ENCODE assay signal across 21 cellular contexts in the genomic region with DNA sequence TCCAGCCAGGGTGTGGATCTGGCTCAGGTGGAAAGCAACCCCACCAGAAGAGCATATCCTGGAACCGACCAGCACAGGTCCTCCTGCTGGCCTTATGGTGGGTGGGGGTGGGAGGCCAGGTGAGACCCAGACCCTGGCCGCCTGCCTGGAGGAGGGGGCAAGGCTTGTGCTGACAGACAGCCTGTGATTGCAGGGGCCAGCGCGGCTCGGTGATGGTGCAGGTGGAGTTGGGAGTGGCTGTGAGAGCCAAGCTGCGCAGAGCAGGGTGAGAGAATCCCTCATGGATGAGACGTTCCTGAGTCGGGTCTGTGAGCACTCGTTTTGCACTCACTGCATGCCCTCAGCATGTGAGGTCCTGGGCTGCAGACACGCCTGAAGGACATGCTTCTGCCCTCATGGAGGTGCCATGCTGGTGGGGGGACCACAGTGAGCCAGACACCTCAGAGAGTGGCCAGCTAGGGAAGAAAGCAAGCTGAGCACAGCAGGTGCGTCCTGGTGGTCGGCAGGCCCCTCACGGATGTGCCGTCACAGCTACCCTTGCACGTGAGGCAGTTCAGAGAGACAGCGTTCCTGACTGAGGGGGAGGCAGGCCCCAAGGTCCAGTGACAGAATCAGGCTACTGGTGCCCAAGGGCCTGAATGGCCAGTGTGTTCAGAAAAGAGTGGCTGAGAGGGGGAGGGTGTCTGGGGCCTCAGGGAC. TPM values are rescaled to one million over a fixed set of nuclear protein-coding genes. Genes with fewer than 3 reads are reported as not detected.
"Had no signal": no experiment of that assay in that cellular context is flagged by ENCODE, and none has a peak within 500 bp of the region (broad histone marks: within the 10 kb centered on the region; RNA-seq: fewer than 3 reads in every experiment).

No MANE protein-coding gene starts in this region.

- H3K36me3 Mint-ChIP-seq: immature natural killer cell; memory B cell; natural killer cell; stimulated activated effector memory CD8-positive, alpha-beta T cell treated with anti-CD3 and anti-CD28 coated beads, Interleukin-12 subunit alpha, Interleukin-12 subunit beta, amount 100 ng/mL, for 72 hours had no signal

- H3K36me3 ChIP-seq: prostate gland, sigmoid colon, stomach, thyroid gland had no signal

- H3K9me3 Mint-ChIP-seq: memory B cell; natural killer cell; stimulated activated effector memory CD8-positive, alpha-beta T cell treated with anti-CD3 and anti-CD28 coated beads, Interleukin-12 subunit alpha, Interleukin-12 subunit beta, amount 100 ng/mL, for 72 hours had no signal

- DNase-seq: dorsolateral prefrontal cortex; effector CD4-positive, alpha-beta T cell; islet precursor cell; left ventricle myocardium superior; natural killer cell; nucleus accumbens; sigmoid colon; stimulated activated CD4-positive, alpha-beta T cell treated with anti-CD3 and anti-CD28 coated beads, Interleukin-2, amount 100 ng/mL, for 24 hours; stimulated activated CD4-positive, alpha-beta T cell treated with anti-CD3 and anti-CD28 coated beads, Interleukin-4, amount 100 ng/mL, for 24 hours; stimulated activated naive CD4-positive, alpha-beta T cell treated with Interleukin-2 at 50 U/mL for 16 hours; stomach; thyroid gland; trophoblast cell had no signal

- H3K27ac Mint-ChIP-seq: memory B cell; natural killer cell; stimulated activated effector memory CD8-positive, alpha-beta T cell treated with anti-CD3 and anti-CD28 coated beads, Interleukin-12 subunit alpha, Interleukin-12 subunit beta, amount 100 ng/mL, for 72 hours had no signal

- H3K4me3 ChIP-seq: dorsolateral prefrontal cortex, lung, prostate gland, sigmoid colon, stomach, thyroid gland had no signal

- H3K4me3 Mint-ChIP-seq: immature natural killer cell; memory B cell; natural killer cell; stimulated activated effector memory CD8-positive, alpha-beta T cell treated with anti-CD3 and anti-CD28 coated beads, Interleukin-12 subunit alpha, Interleukin-12 subunit beta, amount 100 ng/mL, for 72 hours had no signal

- FAIRE-seq: colon, frontal cortex had no signal

- H3K4me1 ChIP-seq: prostate gland had no signal

- ATAC-seq: left ventricle myocardium superior; right cardiac atrium; stimulated activated effector memory CD8-positive, alpha-beta T cell treated with anti-CD3 and anti-CD28 coated beads, Interleukin-12 subunit alpha, Interleukin-12 subunit beta, amount 100 ng/mL, for 72 hours had no signal

- H3K9me3 ChIP-seq: prostate gland, sigmoid colon, stomach, thyroid gland had no signal

- H3K27me3 ChIP-seq: thyroid gland had no signal

- H3K27ac ChIP-seq: dorsolateral prefrontal cortex, prostate gland, sigmoid colon, stomach, thyroid gland had no signal

RNA-seq across cellular contexts. Expression of gene KCNJ12, which starts 3.8 kb away (rescaled TPM):
- polyA plus RNA-seq: immature natural killer cell had no signal
